Comparison of ENCODE assay signal across 14 cellular contexts in the genomic region with DNA sequence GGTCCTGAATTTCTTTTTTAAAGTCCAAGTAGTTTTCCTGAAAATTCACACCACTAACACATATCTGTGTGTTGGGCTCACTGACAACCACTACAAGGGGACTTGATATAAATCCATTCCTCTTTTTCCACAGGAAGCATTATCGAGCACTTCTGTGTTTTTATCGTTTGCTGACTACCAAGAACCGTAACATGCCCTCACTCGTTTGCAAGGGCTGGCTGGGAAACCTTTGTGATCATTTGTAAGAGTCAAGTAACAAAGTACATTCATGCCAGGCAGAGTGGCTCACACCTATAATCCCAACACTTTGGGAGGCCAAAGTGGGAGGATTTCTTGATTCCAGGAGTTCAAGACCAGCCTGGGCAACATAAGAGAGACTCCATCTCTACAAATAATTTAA.
DNase-seq lines count a peak whose midpoint lies in the region; ATAC-seq, FAIRE-seq and TF ChIP-seq lines count a peak whose summit lies in the region.
"Had no signal": no experiment of that assay in that cellular context is flagged by ENCODE, and none has a peak within 500 bp of the region (broad histone marks: within the 10 kb centered on the region; RNA-seq: fewer than 3 reads in every experiment).

No MANE protein-coding gene starts in this region.

- H3K4me1 Mint-ChIP-seq in activated T-cell treated with anti-CD3 and anti-CD28 coated beads, Interleukin-2, amount 50 U/mL, for 72 hours (ENCODE audit: low read depth) = peaks cover under 1% of the 10 kb centered on the region
- peaks cover 6% of the 10 kb centered on the region for H3K4me1 Mint-ChIP-seq in stimulated activated effector memory CD8-positive, alpha-beta T cell treated with anti-CD3 and anti-CD28 coated beads, Interleukin-12 subunit alpha, Interleukin-12 subunit beta, amount 100 ng/mL, for 72 hours
- H3K4me1 Mint-ChIP-seq: GM23338 had no signal

- H3K4me3 Mint-ChIP-seq in activated T-cell treated with anti-CD3 and anti-CD28 coated beads, Interleukin-2, amount 50 U/mL, for 72 hours = no peak overlapping the region
- H3K4me3 Mint-ChIP-seq in stimulated activated effector memory CD8-positive, alpha-beta T cell treated with anti-CD3 and anti-CD28 coated beads, Interleukin-12 subunit alpha, Interleukin-12 subunit beta, amount 100 ng/mL, for 72 hours = no peak overlapping the region
- H3K4me3 Mint-ChIP-seq: CD4-positive, CD25-positive, alpha-beta regulatory T cell; GM23338 had no signal

- H3K27ac Mint-ChIP-seq in activated T-cell treated with anti-CD3 and anti-CD28 coated beads, Interleukin-2, amount 50 U/mL, for 72 hours = peak overlapping the region; percentile 1
- peak overlapping the region; percentile 92 for H3K27ac Mint-ChIP-seq in stimulated activated effector memory CD8-positive, alpha-beta T cell treated with anti-CD3 and anti-CD28 coated beads, Interleukin-12 subunit alpha, Interleukin-12 subunit beta, amount 100 ng/mL, for 72 hours
- H3K27ac Mint-ChIP-seq: GM23338 had no signal

- no peaks in the 10 kb centered on the region for H3K27me3 Mint-ChIP-seq in activated T-cell treated with anti-CD3 and anti-CD28 coated beads, Interleukin-2, amount 50 U/mL, for 72 hours (ENCODE audit: low read depth)
- H3K27me3 Mint-ChIP-seq: CD4-positive, CD25-positive, alpha-beta regulatory T cell had no signal

- ATAC-seq in activated T-cell treated with anti-CD3 and anti-CD28 coated beads, Interleukin-2, amount 50 U/mL, for 72 hours (replicated peaks in 1 of 2) = no peak
- no peak for ATAC-seq in stimulated activated effector memory CD8-positive, alpha-beta T cell treated with anti-CD3 and anti-CD28 coated beads, Interleukin-12 subunit alpha, Interleukin-12 subunit beta, amount 100 ng/mL, for 72 hours
- ATAC-seq: GM23338 had no signal

- no peak overlapping the region for H3K4me3 ChIP-seq in bronchial epithelial cell (ENCODE audit: low read depth, low read length)
- H3K4me3 ChIP-seq: BLaER1 treated with 17β-estradiol and CSF1 and Interleukin-3, amounts not matched to agents 10 nM and 100 nM; GM23338 had no signal

- H3K36me3 Mint-ChIP-seq in activated T-cell treated with anti-CD3 and anti-CD28 coated beads, Interleukin-2, amount 50 U/mL, for 72 hours (ENCODE audit: insufficient read depth in 2 of 2) = peaks cover 7 to 20% of the 10 kb centered on the region in 2 donors
- peaks cover 91% of the 10 kb centered on the region for H3K36me3 Mint-ChIP-seq in stimulated activated effector memory CD8-positive, alpha-beta T cell treated with anti-CD3 and anti-CD28 coated beads, Interleukin-12 subunit alpha, Interleukin-12 subunit beta, amount 100 ng/mL, for 72 hours

- TF ChIP-seq CTCF in bronchial epithelial cell (IDR thresholded peaks at IDR 0.05; ENCODE audit: insufficient read depth, low read length, severe bottlenecking) = no peak

- H3K36me3 ChIP-seq in bronchial epithelial cell (ENCODE audit: control insufficient read depth, insufficient read depth, low read length) = peaks cover 23% of the 10 kb centered on the region

- FAIRE-seq in HTR-8/SVneo (lab: Jason Lieb, UNC) (peak; percentile 13), bronchial epithelial cell (lab: Jason Lieb, UNC) (no peak)
- FAIRE-seq: GM12891 had no signal

- H3K9me3 Mint-ChIP-seq in activated T-cell treated with anti-CD3 and anti-CD28 coated beads, Interleukin-2, amount 50 U/mL, for 72 hours = no peaks in the 10 kb centered on the region
- H3K9me3 Mint-ChIP-seq in stimulated activated effector memory CD8-positive, alpha-beta T cell treated with anti-CD3 and anti-CD28 coated beads, Interleukin-12 subunit alpha, Interleukin-12 subunit beta, amount 100 ng/mL, for 72 hours = no peaks in the 10 kb centered on the region
- H3K9me3 Mint-ChIP-seq: CD4-positive, CD25-positive, alpha-beta regulatory T cell; GM23338 had no signal

- DNase-seq in activated T-cell treated with anti-CD3 and anti-CD28 coated beads, Interleukin-2, amount 50 U/mL, for 72 hours = no peak
- DNase-seq in activated T-cell treated with anti-CD3 and anti-CD28 coated beads, Interleukin-2, amount 50 U/mL, for 48 hours = no peak
- DNase-seq in HTR-8/SVneo (ENCODE audit: insufficient read length, low spot score) (no peak), bronchial epithelial cell (ENCODE audit: low read depth) (peak; percentile 57), ureter (ENCODE audit: low spot score) (no peak)
- DNase-seq in stimulated activated effector memory CD8-positive, alpha-beta T cell treated with anti-CD3 and anti-CD28 coated beads, Interleukin-12 subunit alpha, Interleukin-12 subunit beta, amount 100 ng/mL, for 72 hours (ENCODE audit: low spot score in 2 of 2) = no peak
- DNase-seq in stimulated activated CD4-positive, alpha-beta T cell treated with anti-CD3 and anti-CD28 coated beads, Interleukin-12 subunit alpha, Interleukin-12 subunit beta, amount 100 ng/mL, for 4 hours = no peak
- DNase-seq: ACHN; CD4-positive, CD25-positive, alpha-beta regulatory T cell; DMS79; H7 had no signal

- H3K27me3 ChIP-seq in bronchial epithelial cell (ENCODE audit: control insufficient read depth, insufficient read depth, low read length) = no peaks in the 10 kb centered on the region
- H3K27me3 ChIP-seq: BLaER1 treated with 17β-estradiol and CSF1 and Interleukin-3, amounts not matched to agents 10 nM and 100 nM had no signal
